8 cellular contexts compared by ENCODE assay signal in the genomic region with DNA sequence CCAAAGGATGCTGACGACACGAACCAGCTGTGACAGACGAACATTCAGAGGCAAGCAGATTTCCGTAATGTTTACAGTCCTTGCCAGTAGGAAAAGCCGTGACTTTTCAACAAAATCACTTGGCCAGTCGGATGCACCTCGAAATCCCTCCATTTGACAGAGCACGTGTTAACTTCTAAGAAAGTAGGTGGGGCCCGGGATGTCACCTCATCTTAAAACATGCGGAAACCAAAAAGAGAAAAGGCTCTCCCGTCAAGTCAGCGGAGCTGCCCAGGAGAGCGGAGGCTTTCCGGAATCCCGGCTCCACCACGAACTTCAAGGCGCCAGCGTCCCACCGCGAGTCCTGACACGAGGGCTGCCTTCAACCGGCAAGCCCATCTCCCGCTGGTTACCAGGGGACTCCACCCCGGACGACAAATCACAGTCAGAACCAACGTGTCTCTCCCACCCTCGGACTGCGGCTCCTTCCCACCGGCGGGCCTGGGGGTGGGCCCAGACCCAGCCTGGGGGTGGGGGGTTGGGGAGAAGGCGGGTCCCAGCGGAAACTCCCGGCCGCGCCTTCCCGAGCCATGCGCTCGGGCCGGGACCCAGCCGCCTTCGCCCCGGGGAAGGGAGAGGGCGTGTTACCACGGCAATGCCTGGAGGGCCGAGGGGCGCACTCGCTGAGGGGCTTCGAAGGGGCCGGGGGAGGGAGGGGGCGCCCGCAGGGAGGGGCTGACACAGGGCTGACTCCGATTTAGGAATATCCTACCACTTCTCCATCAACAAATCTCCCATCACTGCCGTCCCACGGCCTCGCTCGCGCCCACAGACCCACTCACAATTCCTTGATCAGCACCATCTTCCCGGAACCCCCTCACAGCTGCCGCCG. TPM values are rescaled to one million over a fixed set of nuclear protein-coding genes. Genes with fewer than 3 reads are reported as not detected.
DNase-seq lines count a peak whose midpoint lies in the region; ATAC-seq, FAIRE-seq and TF ChIP-seq lines count a peak whose summit lies in the region.

No MANE protein-coding gene starts in this region.

- ATAC-seq in IMR-90 (ENCODE audit: low read depth): peak; percentile 64
- ATAC-seq in HG03460 (IDR thresholded peaks at IDR 0.05; ENCODE audit: unreplicated experiment): no peak

- peak overlapping the region; percentile 85 for H3K23ac ChIP-seq in IMR-90 (ENCODE audit: low read depth, low read length)

- peaks cover 6% of the 10 kb centered on the region for H3K9me1 ChIP-seq in IMR-90 (ENCODE audit: insufficient read depth, low read length)

- peaks cover 0 to 55% of the 10 kb centered on the region in 2 experiments; a peak in 2 of 4 replicates for H3K79me1 ChIP-seq in IMR-90 (ENCODE audit: low read depth in 1 of 2, low read length in 2 of 2)

- peak; percentile 65 for TF ChIP-seq POLR2A in IMR-90 (IDR thresholded peaks at IDR 0.05; ENCODE audit: low read depth, low read length)

- H4K8ac ChIP-seq in IMR-90 (ENCODE audit: low read depth in 2 of 2, low read length in 2 of 2): peak overlapping the region; percentile 67 to 82; a peak in 3 of 4 replicates

- H4K5ac ChIP-seq in IMR-90 (ENCODE audit: low read depth, low read length): peak overlapping the region; percentile 42

- H3K4me3 ChIP-seq in AG04450 (ENCODE audit: low read depth, low read length): peak overlapping the region; percentile 90
- peak overlapping the region; percentile 84 for H3K4me3 ChIP-seq in IMR-90 (ENCODE audit: insufficient read depth, low read depth, low read length)

- 1% methylated on average over 17 of the region's 60 CpGs; no CpG with 5 or more reads in 1 of the 2 experiments for WGBS in IMR-90 (ENCODE audit: extremely low coverage in 2 of 2, insufficient read length in 1 of 2), 2 experiments

- peak overlapping the region; percentile 92 for H2AFZ ChIP-seq in IMR-90 (replicated peaks; ENCODE audit: low read length, poor library complexity)

- no peak for TF ChIP-seq RAD21 in IMR-90 (IDR thresholded peaks at IDR 0.05; ENCODE audit: low read length)

- H3K9me3 ChIP-seq in AG04450 (ENCODE audit: control insufficient read depth, insufficient read depth, low read length): peaks cover 3% of the 10 kb centered on the region; the same call in 1 of the 2 replicates
- H3K9me3 ChIP-seq in IMR-90 (ENCODE audit: control insufficient read depth, insufficient read depth, low read length): no peaks in the 10 kb centered on the region

- TF ChIP-seq CTCF in AG04450 (IDR thresholded peaks at IDR 0.05; ENCODE audit: low read depth, low read length): no peak
- no peak for TF ChIP-seq CTCF in IMR-90 (conservative IDR thresholded peaks at IDR 0.05; ENCODE audit: low read depth, low read length)
- no peak for TF ChIP-seq CTCF in brain (conservative IDR thresholded peaks at IDR 0.05)

- H3K36me3 ChIP-seq in IMR-90 (ENCODE audit: control insufficient read depth, insufficient read depth, low read length): peaks cover 2% of the 10 kb centered on the region

- H4K20me1 ChIP-seq in IMR-90 (ENCODE audit: insufficient read depth, low read length): peaks cover 47% of the 10 kb centered on the region

- dilution Hi-C loops in IMR-90 (cut with HindIII; ENCODE audit: low sequenced_read_pairs, unreplicated experiment): no loop called here

- peaks cover 83% of the 10 kb centered on the region for H3K4me1 Mint-ChIP-seq in brain

- peak overlapping the region; percentile 86 for H2AK5ac ChIP-seq in IMR-90 (ENCODE audit: low read depth, low read length)

- peaks cover 0 to 5% (median 2%) of the 10 kb centered on the region in 5 experiments for H3K9me3 Mint-ChIP-seq in brain

- CTCF ChIA-PET in AG04450 (lab: Charles Lee): interaction anchor here (0.5 to 1.4 kb wide), 2 partner anchors 16 to 37 kb away, joined by 3 read pairs; no protein-coding TSS in a partner anchor
- CTCF ChIA-PET in IMR-90 (lab: Yijun Ruan, JAX): interaction anchor here (0.6 to 1.7 kb wide), 5 partner anchors 8 to 798 kb away, joined by 3 to 5 read pairs (median 3); no protein-coding TSS in a partner anchor

- H3K27me3 ChIP-seq in AG04450 (ENCODE audit: control insufficient read depth, insufficient read depth, low read length) (no peaks in the 10 kb centered on the region), IMR-90 (ENCODE audit: control insufficient read depth, insufficient read depth, low read length) (no peaks in the 10 kb centered on the region)

- no peak overlapping the region for H2BK20ac ChIP-seq in IMR-90 (ENCODE audit: low read depth, low read length)

- H3K9ac ChIP-seq in IMR-90 (ENCODE audit: low read depth, low read length): peak overlapping the region; percentile 89

- peak overlapping the region; percentile 60; the same call in 1 of the 2 replicates for H3K18ac ChIP-seq in IMR-90 (ENCODE audit: low read depth, low read length)

- H2BK5ac ChIP-seq in IMR-90 (ENCODE audit: low read depth, low read length, poor library complexity, severe bottlenecking): peak overlapping the region; percentile 82

- peak overlapping the region; percentile 94 for H3K14ac ChIP-seq in IMR-90 (replicated peaks; ENCODE audit: low read depth, low read length)

- peak overlapping the region; percentile 6; the same call in 1 of the 2 replicates for H2BK120ac ChIP-seq in IMR-90 (ENCODE audit: low read depth, low read length)

- H4K91ac ChIP-seq in IMR-90 (ENCODE audit: insufficient read depth, low read depth, low read length): peak overlapping the region; percentile 83

- H3K56ac ChIP-seq in IMR-90 (ENCODE audit: extremely low read depth, insufficient read depth, low read length): peak overlapping the region; percentile 76

- FAIRE-seq in GM19239 (lab: Jason Lieb, UNC): peak; percentile 76

- H3K4me1 ChIP-seq in IMR-90 (ENCODE audit: control insufficient read depth, insufficient read depth, low read length): peaks cover 7% of the 10 kb centered on the region

- POLR2A ChIA-PET in AG04450 (lab: Yijun Ruan, JAX): interaction anchor here (0.5 to 2.4 kb wide), 9 partner anchors 12 to 1114 kb away, joined by 3 to 17 read pairs (median 4); partner anchors contain the start of gene XBP1
- POLR2A ChIA-PET in IMR-90 (lab: Charles Lee; ENCODE audit: unreplicated experiment): interaction anchor here (0.5 to 1.0 kb wide), 2 partner anchors 18 to 873 kb away, joined by 3 read pairs; no protein-coding TSS in a partner anchor

- H3K4ac ChIP-seq in IMR-90 (ENCODE audit: low read depth, low read length): peak overlapping the region; percentile 89

- BruUV-seq in IMR-90 (replicated peaks; lab: Mats Ljungman, UMichigan): no TSS peak

- H3K27ac ChIP-seq in AG04450 (ENCODE audit: low read depth, low read length): peak overlapping the region; percentile 77
- H3K27ac ChIP-seq in IMR-90 (ENCODE audit: insufficient read depth, low read length): peak overlapping the region; percentile 87

- H3K4me3 Mint-ChIP-seq in brain: peak overlapping the region; percentile 88 to 99 (median 96)

- intact Hi-C loops in IMR-90 (cut with micrococcal nuclease): loop anchor here (1.0 kb wide), 1 partner anchor 32 kb away; no protein-coding TSS in a partner anchor

- DNase-seq in AG04450 (ENCODE audit: low read depth, low spot score): no peak
- DNase-seq in GM19239 (ENCODE audit: insufficient read length, low spot score): peak; percentile 18
- peak; percentile 45 for DNase-seq in IMR-90
- DNase-seq in UCSD-AML1 (lab: John Stamatoyannopoulos, UW; ENCODE audit: unreplicated experiment): peak; percentile 64
- peak; percentile 69 for DNase-seq in iPS-NIHi7 (ENCODE audit: extremely low spot score)
- peak; percentile 10 for DNase-seq in smooth muscle cell of the brain vasculature (ENCODE audit: low read depth, low spot score)

- peaks cover 24% of the 10 kb centered on the region for H3K36me3 Mint-ChIP-seq in brain

- in situ Hi-C loops in IMR-90 (cut with MboI; ENCODE audit: low sequenced_read_pairs): no loop called here

- peak overlapping the region; percentile 66 for H2AK9ac ChIP-seq in IMR-90 (replicated peaks; ENCODE audit: low read depth, low read length, poor library complexity)

- H3K27ac Mint-ChIP-seq in brain: peak overlapping the region; percentile 86 to 98 (median 98)

- peaks cover 18% of the 10 kb centered on the region for H3K27me3 Mint-ChIP-seq in brain

- H2BK15ac ChIP-seq in IMR-90 (ENCODE audit: low read depth, low read length): no peak overlapping the region

- H3K4me2 ChIP-seq in IMR-90 (ENCODE audit: low read depth, low read length): peak overlapping the region; percentile 90

TF ChIP-seq in IMR-90, 13 proteins besides CTCF, POLR2A, EP300 and RAD21:
- TF ChIP-seq, protein P1, sequence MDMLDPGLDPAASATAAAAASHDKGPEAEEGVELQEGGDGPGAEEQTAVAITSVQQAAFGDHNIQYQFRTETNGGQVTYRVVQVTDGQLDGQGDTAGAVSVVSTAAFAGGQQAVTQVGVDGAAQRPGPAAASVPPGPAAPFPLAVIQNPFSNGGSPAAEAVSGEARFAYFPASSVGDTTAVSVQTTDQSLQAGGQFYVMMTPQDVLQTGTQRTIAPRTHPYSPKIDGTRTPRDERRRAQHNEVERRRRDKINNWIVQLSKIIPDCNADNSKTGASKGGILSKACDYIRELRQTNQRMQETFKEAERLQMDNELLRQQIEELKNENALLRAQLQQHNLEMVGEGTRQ (IDR thresholded peaks at IDR 0.05; ENCODE audit: low read depth, low read length): no peak
- TF ChIP-seq MXI1 (IDR thresholded peaks at IDR 0.05; ENCODE audit: borderline replicate concordance, low read depth, low read length) (peak; percentile 95), CEBPB (IDR thresholded peaks at IDR 0.05; ENCODE audit: low read depth, low read length) (no peak), SMC3 (IDR thresholded peaks at IDR 0.05; ENCODE audit: low read depth, low read length) (no peak)
TF ChIP-seq in IMR-90: peak in this region for 1.

RNA-seq across cellular contexts. Expression of gene PITPNB, which starts 0.5 kb away (rescaled TPM):
- polyA plus RNA-seq in AG04450 (2011; rRNA removed): 103 and 119 TPM in 2 replicates
- 89.6 and 111 TPM in 2 replicates for polyA minus RNA-seq in AG04450 (2011; rRNA and poly(A)+ RNA removed)
- 19.7 and 29.2 TPM in 2 replicates for total RNA-seq in IMR-90 (2012; rRNA removed)
- 43.3 and 54.5 TPM in 2 replicates for polyA plus RNA-seq in IMR-90 (2012; rRNA removed)
- polyA plus RNA-seq in IMR-90 (2012; cell fraction: cytosol; rRNA removed): 12.1 and 20.1 TPM in 2 replicates
- 9.3 and 56.7 TPM in 2 replicates for polyA plus RNA-seq in IMR-90 (2012; cell fraction: nucleus; rRNA removed; ENCODE audit: low replicate concordance)
- 26.4 TPM for polyA plus RNA-seq in brain (ENCODE audit: insufficient read depth, low read depth, low replicate concordance)
